1 cellular context compared by ENCODE assay signal in genomic region chr19:939439-939838, GRCh38.
TF ChIP-seq lines count a peak whose summit lies in the region.

No MANE protein-coding gene starts in this region.

TF ChIP-seq in GM12878, 131 proteins besides CTCF, POLR2A, EP300 and RAD21:
- no peak for TF ChIP-seq POU2F2 (IDR thresholded peaks at IDR 0.05; ENCODE audit: borderline replicate concordance, low read depth, low read length)
